ENCODE assay signal across 13 cellular contexts in the genomic region with DNA sequence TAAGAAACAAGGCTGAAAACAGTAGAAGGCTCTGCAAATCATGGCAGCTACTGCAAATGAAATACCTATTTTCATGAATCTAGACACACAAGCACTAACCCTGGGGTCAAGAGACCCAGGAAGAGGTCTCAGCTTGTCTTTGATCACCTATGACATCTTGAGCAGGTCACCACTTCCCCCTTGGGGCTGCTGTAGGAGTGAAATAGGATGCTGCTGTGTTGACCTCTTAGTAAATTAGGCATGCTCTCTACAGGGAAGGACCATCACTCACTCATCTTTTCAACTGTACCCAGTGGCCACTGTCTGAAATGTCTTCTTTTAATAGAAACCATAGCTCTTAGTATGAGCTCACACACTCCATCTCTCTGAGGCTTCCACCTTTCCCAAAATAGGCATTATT.
DNase-seq lines count a peak whose midpoint lies in the region; ATAC-seq and TF ChIP-seq lines count a peak whose summit lies in the region.
"Had no signal": no experiment of that assay in that cellular context is flagged by ENCODE, and none has a peak within 500 bp of the region (broad histone marks: within the 10 kb centered on the region; RNA-seq: fewer than 3 reads in every experiment).

No MANE protein-coding gene starts in this region.

- peak; percentile 16 for TF ChIP-seq CTCF in GM13977 (IDR thresholded peaks at IDR 0.05; ENCODE audit: extremely low read depth, insufficient read depth, missing control alignments)
- TF ChIP-seq CTCF in esophagus squamous epithelium (IDR thresholded peaks at IDR 0.05): no peak
- no peak for TF ChIP-seq CTCF in osteoblast (IDR thresholded peaks at IDR 0.05; ENCODE audit: extremely low read depth, low read depth, low read length)

- intact Hi-C loops in CD4-positive, alpha-beta memory T cell (cut with micrococcal nuclease): no loop called here
- intact Hi-C loops in esophagus squamous epithelium (cut with DNase I): no loop called here

- POLR2A ChIA-PET in CD4-positive, alpha-beta memory T cell (lab: Charles Lee; ENCODE audit: partially characterized antibody): interaction anchor here (0.7 to 2.0 kb wide), 6 partner anchors 26 to 101 kb away, joined by 3 to 7 read pairs (median 3); no protein-coding TSS in a partner anchor
- POLR2A ChIA-PET in T-cell (lab: Charles Lee): interaction anchor here in 1 of 2 donors (0.6 kb wide), 1 partner anchor 10 kb away, joined by 7 read pairs; no protein-coding TSS in a partner anchor

- no peak overlapping the region for H3K4ac ChIP-seq in neuronal stem cell (ENCODE audit: low read length)

- H2AK5ac ChIP-seq in neuronal stem cell (ENCODE audit: low read depth, low read length): no peak overlapping the region

- no peak overlapping the region for H3K27ac ChIP-seq in CD4-positive, alpha-beta memory T cell (ENCODE audit: low read depth, low read length)
- H3K27ac ChIP-seq in esophagus squamous epithelium (peak overlapping the region; percentile 54 to 69 (median 68)), osteoblast (ENCODE audit: low read depth, low read length) (no peak overlapping the region), neuronal stem cell (replicated peaks; ENCODE audit: low read length) (no peak overlapping the region)

- no peak overlapping the region for H4K91ac ChIP-seq in neuronal stem cell (ENCODE audit: low read depth, low read length, poor library complexity)

- H3K27ac Mint-ChIP-seq in CD4-positive, alpha-beta memory T cell: peak overlapping the region; percentile 49 to 92 (median 82)
- peak overlapping the region; percentile 89 to 90 for H3K27ac Mint-ChIP-seq in T-cell

- H2BK120ac ChIP-seq in neuronal stem cell (ENCODE audit: low read depth, low read length): no peak overlapping the region

- peaks cover 56 to 92% (median 76%) of the 10 kb centered on the region in 4 donors for H3K4me1 Mint-ChIP-seq in CD4-positive, alpha-beta memory T cell
- H3K4me1 Mint-ChIP-seq in T-cell: peaks cover 69 to 88% (median 86%) of the 10 kb centered on the region in 3 donors

- no peaks in the 10 kb centered on the region for H4K20me1 ChIP-seq in osteoblast (ENCODE audit: insufficient read depth, low read length)

- H3K4me1 ChIP-seq in CD4-positive, alpha-beta memory T cell (ENCODE audit: insufficient read depth, low read length): peaks cover 78% of the 10 kb centered on the region
- H3K4me1 ChIP-seq in esophagus squamous epithelium (peaks cover 8 to 45% (median 12%) of the 10 kb centered on the region in 3 donors), osteoblast (ENCODE audit: insufficient read depth, low read length) (no peaks in the 10 kb centered on the region), neuronal stem cell (ENCODE audit: control insufficient read depth in 2 of 2, insufficient read depth in 1 of 2, low read depth in 1 of 2, low read length in 2 of 2) (no peaks in the 10 kb centered on the region)

- ATAC-seq in T-cell (replicated peaks in 1 of 4): peak in 1 of 4 experiments; percentile 39

- no peak overlapping the region for H3K4me2 ChIP-seq in osteoblast (ENCODE audit: insufficient read depth, low read length)
- no peak overlapping the region for H3K4me2 ChIP-seq in neuronal stem cell (ENCODE audit: insufficient read depth, low read length, poor library complexity, severe bottlenecking)

- TF ChIP-seq POLR2A in esophagus squamous epithelium (IDR thresholded peaks at IDR 0.05): no peak

- CTCF ChIA-PET in CD4-positive, alpha-beta memory T cell (lab: Charles Lee; ENCODE audit: partially characterized antibody): interaction anchor here (0.8 to 1.6 kb wide), 4 partner anchors 13 to 49 kb away, joined by 3 to 5 read pairs (median 3); no protein-coding TSS in a partner anchor
- CTCF ChIA-PET in T-cell (lab: Charles Lee): interaction anchor here (0.6 to 0.8 kb wide), 2 partner anchors 29 to 63 kb away, joined by 3 to 5 read pairs; no protein-coding TSS in a partner anchor

- H2BK12ac ChIP-seq in neuronal stem cell (ENCODE audit: low read length): no peak overlapping the region

- H2BK15ac ChIP-seq in neuronal stem cell (ENCODE audit: low read length): no peak overlapping the region

- peak overlapping the region in 5 of 8 donors; percentile 15 to 37 (median 26) for H3K4me3 Mint-ChIP-seq in CD4-positive, alpha-beta memory T cell
- no peak overlapping the region for H3K4me3 Mint-ChIP-seq in T-cell
- H3K4me3 Mint-ChIP-seq: activated T-cell treated with anti-CD3 and anti-CD28 coated beads, Interleukin-2, amount 50 U/mL, for 4 hours had no signal

- H3K9me3 ChIP-seq in CD4-positive, alpha-beta memory T cell (ENCODE audit: control insufficient read depth in 1 of 2, low read length in 2 of 2): no peaks in the 10 kb centered on the region
- H3K9me3 ChIP-seq in esophagus squamous epithelium: peaks cover 0 to 6% (median 0%) of the 10 kb centered on the region in 3 donors
- no peaks in the 10 kb centered on the region for H3K9me3 ChIP-seq in osteoblast (ENCODE audit: low read depth, low read length)
- peaks cover 0 to 19% of the 10 kb centered on the region in 2 donors for H3K9me3 ChIP-seq in neuronal stem cell (replicated peaks in 1 of 2; ENCODE audit: control insufficient read depth in 2 of 2, insufficient read depth in 1 of 2, low read depth in 1 of 2, low read length in 2 of 2)

- H2BK5ac ChIP-seq in neuronal stem cell (ENCODE audit: low read length): no peak overlapping the region

- no peak overlapping the region for H3K9ac ChIP-seq in neuronal stem cell (ENCODE audit: low read depth, low read length, poor library complexity)

- H3K36me3 ChIP-seq in CD4-positive, alpha-beta memory T cell (ENCODE audit: insufficient read depth, low read length): peaks cover 13% of the 10 kb centered on the region
- H3K36me3 ChIP-seq in esophagus squamous epithelium (peaks cover 0 to 8% (median 0%) of the 10 kb centered on the region in 3 donors), osteoblast (ENCODE audit: insufficient read depth, low read length) (no peaks in the 10 kb centered on the region), neuronal stem cell (replicated peaks in 1 of 2; ENCODE audit: control insufficient read depth in 2 of 2, insufficient read depth in 2 of 2, low read length in 2 of 2) (peaks cover 0 to 27% of the 10 kb centered on the region in 2 donors)

- in situ Hi-C loops in GM13977 (cut with MboI; ENCODE audit: low pct_unique_long_range_greater_than_20kb, low sequenced_read_pairs, unreplicated experiment): no loop called here

- H3K9me3 Mint-ChIP-seq in CD4-positive, alpha-beta memory T cell: peaks cover 0 to 36% (median 24%) of the 10 kb centered on the region in 8 donors
- peaks cover 14 to 41% (median 25%) of the 10 kb centered on the region in 3 donors for H3K9me3 Mint-ChIP-seq in T-cell

- H3K23ac ChIP-seq in neuronal stem cell (ENCODE audit: low read depth, low read length, poor library complexity): no peak overlapping the region

- H2AFZ ChIP-seq in osteoblast (ENCODE audit: low read length) (no peak overlapping the region), neuronal stem cell (ENCODE audit: low read length) (no peak overlapping the region)

- H3K14ac ChIP-seq in neuronal stem cell (ENCODE audit: low read length): no peak overlapping the region

- no peak overlapping the region for H4K8ac ChIP-seq in neuronal stem cell (ENCODE audit: low read depth, low read length)

- no peaks in the 10 kb centered on the region for H3K27me3 Mint-ChIP-seq in CD4-positive, alpha-beta memory T cell
- no peaks in the 10 kb centered on the region for H3K27me3 Mint-ChIP-seq in T-cell

- no peaks in the 10 kb centered on the region for H3K27me3 ChIP-seq in CD4-positive, alpha-beta memory T cell (ENCODE audit: insufficient read depth, low read length)
- H3K27me3 ChIP-seq in esophagus squamous epithelium: no peaks in the 10 kb centered on the region
- H3K27me3 ChIP-seq in osteoblast (ENCODE audit: insufficient read depth, low read length): no peaks in the 10 kb centered on the region
- no peaks in the 10 kb centered on the region for H3K27me3 ChIP-seq in neuronal stem cell (ENCODE audit: control insufficient read depth in 3 of 3, insufficient read depth in 3 of 3, low read depth in 1 of 3, low read length in 3 of 3)

- H3K36me3 Mint-ChIP-seq in CD4-positive, alpha-beta memory T cell: peaks cover 67 to 81% of the 10 kb centered on the region in 2 donors
- peaks cover 75% of the 10 kb centered on the region for H3K36me3 Mint-ChIP-seq in T-cell

- H3K4me3 ChIP-seq in CD4-positive, alpha-beta memory T cell (ENCODE audit: low read length in 2 of 2): no peak overlapping the region
- H3K4me3 ChIP-seq in esophagus squamous epithelium: no peak overlapping the region
- H3K4me3 ChIP-seq in osteoblast (ENCODE audit: insufficient read depth, low read length): no peak overlapping the region
- no peak overlapping the region for H3K4me3 ChIP-seq in neuronal stem cell (ENCODE audit: low read length in 2 of 2)

- no peak for DNase-seq in CD4-positive, alpha-beta memory T cell
- no peak for DNase-seq in GM13977 (ENCODE audit: low spot score)
- no peak for DNase-seq in T-cell
- DNase-seq in esophagus squamous epithelium (lab: John Stamatoyannopoulos, UW): no peak
- no peak for DNase-seq in NCI-H187 treated with DMSO at 0.1 percent for 48 hours (lab: John Stamatoyannopoulos, UW)
- DNase-seq in osteoblast (ENCODE audit: insufficient read length, low spot score, missing footprints): no peak
- no peak for DNase-seq in neuronal stem cell (ENCODE audit: low spot score)
- no peak for DNase-seq in NCI-H2196 treated with DMSO at 0.1 percent for 48 hours (lab: John Stamatoyannopoulos, UW; ENCODE audit: unreplicated experiment)
- DNase-seq: activated T-cell treated with anti-CD3 and anti-CD28 coated beads, Interleukin-2, amount 50 U/mL, for 4 hours; DMS79; NCI-H146; NCI-H510A treated with DMSO at 0.1 percent for 48 hours; posterior cingulate gyrus had no signal

- H3K79me2 ChIP-seq in osteoblast (ENCODE audit: insufficient read depth, low read length): peaks cover 13% of the 10 kb centered on the region

- no peaks in the 10 kb centered on the region for H3K79me1 ChIP-seq in neuronal stem cell (ENCODE audit: low read depth, low read length)

- H3K18ac ChIP-seq in neuronal stem cell (ENCODE audit: low read length): no peak overlapping the region

Comparison
In these comparisons a context has a peak if more than half of its experiments do, and no peak if none do; other contexts are left out.
1. H3K27ac ChIP-seq: peak in esophagus squamous epithelium (4 of 4); none in CD4-positive, alpha-beta memory T cell (single experiment), osteoblast (single experiment) and neuronal stem cell (single experiment).
2. H3K4me3 Mint-ChIP-seq: peak in CD4-positive, alpha-beta memory T cell (5 of 8); none in T-cell (0 of 3).